Comparison of ENCODE assay signal across 33 cellular contexts in the genomic region with DNA sequence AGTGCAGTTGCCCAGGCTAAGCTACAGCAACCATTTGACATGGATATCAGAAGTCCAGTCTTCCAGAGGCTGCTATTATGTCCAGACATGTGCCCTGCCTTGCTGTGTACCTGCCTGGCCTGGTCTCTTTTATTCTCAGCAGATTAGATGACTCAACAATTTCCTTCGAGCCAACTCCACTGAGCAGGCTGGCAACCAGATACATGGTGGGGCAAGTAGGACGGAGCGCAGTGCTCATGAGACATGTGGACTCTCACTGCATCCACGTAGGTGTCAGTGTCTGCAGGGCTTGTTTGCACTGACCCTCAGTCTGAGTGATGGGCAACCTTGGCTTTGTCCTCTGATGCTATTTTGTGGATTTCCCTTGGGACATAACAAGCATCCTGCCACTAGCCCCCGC. TPM values are rescaled to one million over a fixed set of nuclear protein-coding genes. Genes with fewer than 3 reads are reported as not detected.
"Had no signal": no experiment of that assay in that cellular context is flagged by ENCODE, and none has a peak within 500 bp of the region (broad histone marks: within the 10 kb centered on the region; RNA-seq: fewer than 3 reads in every experiment).

No MANE protein-coding gene starts in this region.

- H3K79me2 ChIP-seq: parathyroid adenoma had no signal

- H3K27ac ChIP-seq: neural progenitor cell, ovary, parathyroid adenoma, psoas muscle, skin epidermis, spleen, stomach, thoracic aorta, thyroid gland, tibial nerve, upper lobe of left lung, vagina had no signal

- H3K9me3 ChIP-seq: ovary, stomach, thoracic aorta, thyroid gland, tibial nerve, upper lobe of left lung, vagina had no signal

- H3K4me2 ChIP-seq: neural progenitor cell, smooth muscle cell had no signal

- H3K27me3 ChIP-seq: neural progenitor cell, ovary, spleen, stomach, thyroid gland, tibial nerve, upper lobe of left lung, vagina had no signal

- FAIRE-seq: urothelium cell line had no signal

- ATAC-seq: natural killer cell; psoas muscle; right cardiac atrium; sciatic nerve; stimulated activated memory B cell treated with anti-CD40 and anti-IgM and Interleukin-4, amounts not matched to agents 10 μg/mL and 1 μg/mL and 100 μg/mL, for 72 hours had no signal

- H3K4me3 ChIP-seq: neural progenitor cell, ovary, psoas muscle, skin epidermis, smooth muscle cell, spleen, stomach, thoracic aorta, thyroid gland, tibial nerve, upper lobe of left lung, vagina had no signal

- H3K36me3 ChIP-seq: neural progenitor cell, ovary, spleen, stomach, thoracic aorta, thyroid gland, tibial nerve, upper lobe of left lung, vagina had no signal

- DNase-seq: natural killer cell; occipital lobe; ovary; posterior cingulate gyrus; psoas muscle; right cardiac atrium; spleen; stimulated activated CD4-positive, alpha-beta T cell treated with anti-CD3 and anti-CD28 coated beads, Interleukin-12 subunit alpha, Interleukin-12 subunit beta, amount 100 ng/mL, for 4 hours; stimulated activated CD4-positive, alpha-beta T cell treated with anti-CD3 and anti-CD28 coated beads, Interleukin-1b, Interleukin-23, amount 100 ng/mL, for 48 hours; stimulated activated CD4-positive, alpha-beta T cell treated with anti-CD3 and anti-CD28 coated beads, Interleukin-4, amount 100 ng/mL, for 1 hour; stimulated activated CD4-positive, alpha-beta T cell treated with anti-CD3 and anti-CD28 coated beads, Interleukin-4, amount 100 ng/mL, for 4 hours; stimulated activated CD8-positive, alpha-beta memory T cell treated with anti-CD3 and anti-CD28 coated beads, Interleukin-4, amount 100 ng/mL, for 48 hours; stimulated activated naive CD4-positive, alpha-beta T cell; stomach; thyroid gland; trophoblast cell; upper lobe of left lung had no signal

- H3K4me1 ChIP-seq: neural progenitor cell, parathyroid adenoma, psoas muscle, spleen, stomach, thyroid gland, tibial nerve, upper lobe of left lung, vagina had no signal

- H2AFZ ChIP-seq: neural progenitor cell, parathyroid adenoma had no signal

- H3K9ac ChIP-seq: neural progenitor cell, parathyroid adenoma had no signal

RNA-seq across cellular contexts. Expression of gene MAGEA11, which starts 7.2 kb away (rescaled TPM):
- total RNA-seq: natural killer cell, occipital lobe, osteoblast, ovary, progenitor cell of endocrine pancreas, psoas muscle, renal cortical epithelial cell, right cardiac atrium, sciatic nerve, smooth muscle cell, spleen, stomach, subcutaneous adipose tissue, temporal lobe, thoracic aorta, thyroid gland, tibial nerve, upper lobe of left lung, vagina had no signal
- polyA plus RNA-seq: neural cell, ovary, psoas muscle, right cardiac atrium, smooth muscle cell, stomach had no signal
